ENCODE assay signal across 9 cellular contexts in genomic region chr10:16987129-16987670, GRCh38.
DNase-seq lines count a peak whose midpoint lies in the region; ATAC-seq, FAIRE-seq and TF ChIP-seq lines count a peak whose summit lies in the region.
"Had no signal": no experiment of that assay in that cellular context is flagged by ENCODE, and none has a peak within 500 bp of the region (broad histone marks: within the 10 kb centered on the region; RNA-seq: fewer than 3 reads in every experiment).

No MANE protein-coding gene starts in this region.

- ATAC-seq in mucosa of descending colon: no peak

- H3K4me1 ChIP-seq in keratinocyte (ENCODE audit: control insufficient read depth, extremely low read depth, insufficient read depth, low read length): peaks cover 16% of the 10 kb centered on the region
- H3K4me1 ChIP-seq in subcutaneous abdominal adipose tissue (ENCODE audit: control insufficient read depth in 5 of 5, insufficient read depth in 5 of 5, low read length in 5 of 5): peaks cover 0 to 14% (median 8%) of the 10 kb centered on the region in 5 donors
- H3K4me1 ChIP-seq in mucosa of descending colon (ENCODE audit: low read depth): no peaks in the 10 kb centered on the region

- no peak overlapping the region for H3K4me3 ChIP-seq in MG63
- H3K4me3 ChIP-seq in keratinocyte (ENCODE audit: control insufficient read depth in 2 of 3, extremely low read depth in 1 of 3, insufficient read depth in 2 of 3, low read depth in 1 of 3, low read length in 3 of 3): no peak overlapping the region
- no peak overlapping the region for H3K4me3 ChIP-seq in subcutaneous abdominal adipose tissue (ENCODE audit: low read depth in 1 of 5, low read length in 5 of 5)
- H3K4me3 ChIP-seq in mucosa of descending colon: no peak overlapping the region

- no peaks in the 10 kb centered on the region for H3K79me2 ChIP-seq in keratinocyte (ENCODE audit: control insufficient read depth, insufficient read depth, low read length)

- peak overlapping the region; percentile 67 for H2AFZ ChIP-seq in keratinocyte (ENCODE audit: control insufficient read depth, low read length)

- H3K9ac ChIP-seq in keratinocyte (ENCODE audit: control insufficient read depth, extremely low read depth, insufficient read depth, low read length) (peak overlapping the region; percentile 19), subcutaneous abdominal adipose tissue (ENCODE audit: low read length in 5 of 5) (no peak overlapping the region)

- peak; percentile 39 for DNase-seq in MG63
- DNase-seq in keratinocyte (ENCODE audit: low read depth, low spot score): no peak
- no peak for DNase-seq in mucosa of descending colon
- no peak for DNase-seq in NK-92 (lab: John Stamatoyannopoulos, UW; ENCODE audit: unreplicated experiment)
- no peak for DNase-seq in superior temporal gyrus (ENCODE audit: extremely low spot score)
- no peak for DNase-seq in NCI-H1930 (lab: John Stamatoyannopoulos, UW)
- DNase-seq: DMS79 treated with DMSO at 0.1 percent for 48 hours had no signal

- dilution Hi-C loops in keratinocyte (cut with MboI; ENCODE audit: extremely low pct_ligation_motif_present, low sequenced_read_pairs): no loop called here

- intact Hi-C loops in mucosa of descending colon (cut with DNase I, micrococcal nuclease): no loop called here

- H3K9me3 ChIP-seq in MG63 (peaks cover 5% of the 10 kb centered on the region; the same call in 1 of the 2 replicates), keratinocyte (ENCODE audit: control insufficient read depth, low read depth, low read length) (no peaks in the 10 kb centered on the region), subcutaneous abdominal adipose tissue (ENCODE audit: control insufficient read depth in 5 of 5, low read length in 5 of 5) (no peaks in the 10 kb centered on the region), mucosa of descending colon (no peaks in the 10 kb centered on the region)

- TF ChIP-seq CTCF in keratinocyte (optimal IDR thresholded peaks at IDR 0.05 in 1 of 3, IDR thresholded peaks at IDR 0.05 in 1 of 3, conservative IDR thresholded peaks at IDR 0.05 in 1 of 3; ENCODE audit: extremely low read depth in 1 of 3, insufficient read depth in 2 of 3, low read length in 3 of 3) (no peak), mucosa of descending colon (IDR thresholded peaks at IDR 0.05) (no peak)

- H3K27me3 ChIP-seq in MG63 (no peaks in the 10 kb centered on the region), keratinocyte (ENCODE audit: control insufficient read depth, extremely low read depth, insufficient read depth, low read length) (no peaks in the 10 kb centered on the region), subcutaneous abdominal adipose tissue (ENCODE audit: control insufficient read depth in 5 of 5, insufficient read depth in 4 of 5, low read length in 5 of 5) (no peaks in the 10 kb centered on the region)

- H4K20me1 ChIP-seq in keratinocyte (ENCODE audit: control insufficient read depth, extremely low read depth, insufficient read depth, low read length): no peaks in the 10 kb centered on the region

- H3K36me3 ChIP-seq in MG63: no peaks in the 10 kb centered on the region; the same call in 1 of the 2 replicates
- H3K36me3 ChIP-seq in keratinocyte (ENCODE audit: control insufficient read depth in 2 of 2, extremely low read depth in 1 of 2, insufficient read depth in 2 of 2, low read length in 2 of 2): no peaks in the 10 kb centered on the region
- H3K36me3 ChIP-seq in subcutaneous abdominal adipose tissue (ENCODE audit: control insufficient read depth in 5 of 5, insufficient read depth in 5 of 5, low read length in 5 of 5): no peaks in the 10 kb centered on the region
- no peaks in the 10 kb centered on the region for H3K36me3 ChIP-seq in mucosa of descending colon (ENCODE audit: low read depth)

- H3K27ac ChIP-seq in cingulate gyrus (ENCODE audit: low read depth, low read length): peak overlapping the region; percentile 60
- H3K27ac ChIP-seq in keratinocyte (ENCODE audit: control insufficient read depth, insufficient read depth, low read length): peak overlapping the region; percentile 62
- peak overlapping the region; percentile 51 for H3K27ac ChIP-seq in subcutaneous abdominal adipose tissue (ENCODE audit: low read depth, low read length)

- peak; percentile 74 for FAIRE-seq in keratinocyte (lab: Jason Lieb, UNC)

- H3K9me1 ChIP-seq in keratinocyte (ENCODE audit: control insufficient read depth, extremely low read depth, insufficient read depth, low read length): no peaks in the 10 kb centered on the region

- peak overlapping the region; percentile 63 for H3K4me2 ChIP-seq in keratinocyte (ENCODE audit: control insufficient read depth, extremely low read depth, insufficient read depth, low read depth, low read length)
